11 cellular contexts compared by ENCODE assay signal in the genomic region with DNA sequence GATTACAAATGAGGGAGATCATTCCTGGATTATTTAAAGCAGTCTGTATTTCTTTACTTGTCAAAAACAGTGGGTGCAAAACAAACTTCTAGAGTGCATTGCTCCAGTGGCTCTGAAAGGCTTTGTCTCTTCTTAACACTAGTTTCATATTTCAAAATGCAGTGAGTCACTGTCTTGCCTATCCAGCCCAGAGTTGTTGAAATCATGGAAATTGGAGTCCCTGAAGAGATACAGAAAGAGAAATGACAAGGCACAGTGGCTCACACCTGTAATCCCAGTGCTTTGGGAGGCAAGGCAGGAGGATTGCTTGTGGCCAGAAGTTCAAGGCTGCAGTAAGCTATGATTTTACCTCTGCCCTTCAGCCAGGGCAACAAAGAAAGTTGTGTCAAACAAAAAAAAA. TPM values are rescaled to one million over a fixed set of nuclear protein-coding genes. Genes with fewer than 3 reads are reported as not detected.
DNase-seq lines count a peak whose midpoint lies in the region; ATAC-seq and TF ChIP-seq lines count a peak whose summit lies in the region.
"Had no signal": no experiment of that assay in that cellular context is flagged by ENCODE, and none has a peak within 500 bp of the region (broad histone marks: within the 10 kb centered on the region; RNA-seq: fewer than 3 reads in every experiment).

No MANE protein-coding gene starts in this region.

- peak overlapping the region; percentile 18; the same call in 1 of the 2 replicates for H3K27ac ChIP-seq in Panc1 (ENCODE audit: low read length)
- no peak overlapping the region for H3K27ac ChIP-seq in neural progenitor cell
- H3K27ac ChIP-seq: left ventricle myocardium inferior, parathyroid adenoma had no signal

- intact Hi-C loops in Panc1 (cut with micrococcal nuclease; ENCODE audit: unreplicated experiment): no loop called here

- H3K27me3 ChIP-seq in Panc1 (ENCODE audit: control insufficient read depth, insufficient read depth, low read length) (no peaks in the 10 kb centered on the region), neural progenitor cell (no peaks in the 10 kb centered on the region)

- no peak overlapping the region for H2AFZ ChIP-seq in neural progenitor cell (replicated peaks)
- H2AFZ ChIP-seq: parathyroid adenoma had no signal

- H3K4me3 ChIP-seq in Panc1 (ENCODE audit: low read depth in 2 of 2, low read length in 2 of 2) (no peak overlapping the region), neural progenitor cell (no peak overlapping the region)
- H3K4me3 ChIP-seq: left ventricle myocardium inferior had no signal

- POLR2A ChIA-PET in Panc1 (lab: Charles Lee): no interaction called here

- peaks cover 13% of the 10 kb centered on the region for H3K27me3 Mint-ChIP-seq in activated naive CD4-positive, alpha-beta T cell treated with anti-CD3 and anti-CD28 coated beads, Interleukin-2, amount 10 ng/mL, durations not matched to agents 7 days and 5 days
- peaks cover 0 to 4% (median 4%) of the 10 kb centered on the region in 3 donors for H3K27me3 Mint-ChIP-seq in immature natural killer cell (ENCODE audit: low read depth in 3 of 3)
- H3K27me3 Mint-ChIP-seq in neural progenitor cell (ENCODE audit: insufficient read depth, low read depth): peaks cover 2% of the 10 kb centered on the region

- H3K4me1 Mint-ChIP-seq in activated naive CD4-positive, alpha-beta T cell treated with anti-CD3 and anti-CD28 coated beads, Interleukin-2, amount 10 ng/mL, durations not matched to agents 7 days and 5 days: peaks cover 6% of the 10 kb centered on the region
- peaks cover 4 to 5% of the 10 kb centered on the region in 2 donors for H3K4me1 Mint-ChIP-seq in immature natural killer cell
- H3K4me1 Mint-ChIP-seq in neural progenitor cell: peaks cover 11% of the 10 kb centered on the region

- H3K27ac Mint-ChIP-seq in activated naive CD4-positive, alpha-beta T cell treated with anti-CD3 and anti-CD28 coated beads, Interleukin-2, amount 10 ng/mL, durations not matched to agents 7 days and 5 days: no peak overlapping the region
- H3K27ac Mint-ChIP-seq in immature natural killer cell (peak overlapping the region in 1 of 6 donors; percentile 17), neural progenitor cell (no peak overlapping the region)
- H3K27ac Mint-ChIP-seq: IgD-negative memory B cell had no signal

- no peak overlapping the region for H3K4me3 Mint-ChIP-seq in activated naive CD4-positive, alpha-beta T cell treated with anti-CD3 and anti-CD28 coated beads, Interleukin-2, amount 10 ng/mL, durations not matched to agents 7 days and 5 days
- H3K4me3 Mint-ChIP-seq in immature natural killer cell (no peak overlapping the region), neural progenitor cell (no peak overlapping the region)
- H3K4me3 Mint-ChIP-seq: IgD-negative memory B cell had no signal

- peak; percentile 35 for DNase-seq in A172 (ENCODE audit: low spot score)
- peak; percentile 87 for DNase-seq in HPDE6-E6E7 (ENCODE audit: extremely low spot score)
- DNase-seq in Panc1 (ENCODE audit: low read depth, low spot score): no peak
- peak; percentile 75 for DNase-seq in fibroblast of peridontal ligament (ENCODE audit: extremely low read depth)
- no peak for DNase-seq in activated T-cell treated with anti-CD3 and anti-CD28 coated beads, Interleukin-2, amount 50 U/mL, for 48 hours
- no peak for DNase-seq in activated naive CD4-positive, alpha-beta T cell treated with anti-CD3 and anti-CD28 coated beads, Interleukin-2, amount 10 ng/mL, durations not matched to agents 7 days and 5 days
- no peak for DNase-seq in immature natural killer cell
- DNase-seq in neural progenitor cell (ENCODE audit: low spot score): no peak
- DNase-seq: left ventricle myocardium inferior had no signal

- no peak for TF ChIP-seq CTCF in Panc1 (IDR thresholded peaks at IDR 0.05)
- TF ChIP-seq CTCF in neural progenitor cell (IDR thresholded peaks at IDR 0.05): no peak

- H3F3A ChIP-seq in neural progenitor cell (ENCODE audit: low read depth): no peaks in the 10 kb centered on the region

- H3K79me2 ChIP-seq in neural progenitor cell (ENCODE audit: low read depth): no peaks in the 10 kb centered on the region
- H3K79me2 ChIP-seq: parathyroid adenoma had no signal

- peaks cover 5% of the 10 kb centered on the region for H3K9me3 Mint-ChIP-seq in activated naive CD4-positive, alpha-beta T cell treated with anti-CD3 and anti-CD28 coated beads, Interleukin-2, amount 10 ng/mL, durations not matched to agents 7 days and 5 days
- H3K9me3 Mint-ChIP-seq in immature natural killer cell (no peaks in the 10 kb centered on the region), neural progenitor cell (peaks cover 7% of the 10 kb centered on the region)

- H3K4me1 ChIP-seq in Panc1 (ENCODE audit: control insufficient read depth, insufficient read depth, low read length) (peaks cover 8% of the 10 kb centered on the region), neural progenitor cell (peaks cover 6% of the 10 kb centered on the region)
- H3K4me1 ChIP-seq: parathyroid adenoma had no signal

- ATAC-seq in Panc1: no peak

- in situ Hi-C loops in Panc1 (cut with HindIII; ENCODE audit: low pct_unique_long_range_greater_than_20kb, low sequenced_read_pairs): no loop called here

- no peaks in the 10 kb centered on the region for H4K20me1 ChIP-seq in neural progenitor cell (ENCODE audit: low read depth)

- H3K9ac ChIP-seq in neural progenitor cell: no peak overlapping the region
- H3K9ac ChIP-seq: parathyroid adenoma had no signal

- BruUV-seq in Panc1 (replicated peaks; lab: Mats Ljungman, UMichigan): no TSS peak

- H3K36me3 ChIP-seq in Panc1 (ENCODE audit: control insufficient read depth, insufficient read depth, low read length) (no peaks in the 10 kb centered on the region), neural progenitor cell (no peaks in the 10 kb centered on the region)
- H3K36me3 ChIP-seq: left ventricle myocardium inferior had no signal

- no peak overlapping the region for H3K4me2 ChIP-seq in neural progenitor cell

- CTCF ChIA-PET in Panc1 (lab: Charles Lee): interaction anchor here (1.3 kb wide), 1 partner anchor 56 kb away, joined by 4 read pairs; no protein-coding TSS in a partner anchor
- CTCF ChIA-PET in activated naive CD4-positive, alpha-beta T cell treated with anti-CD3 and anti-CD28 coated beads, Interleukin-2, amount 10 ng/mL, durations not matched to agents 7 days and 5 days (lab: Charles Lee): no interaction called here

- peaks cover 6% of the 10 kb centered on the region for H3K9me3 ChIP-seq in Panc1 (ENCODE audit: control insufficient read depth, insufficient read depth, low read depth, low read length)
- no peaks in the 10 kb centered on the region for H3K9me3 ChIP-seq in neural progenitor cell (ENCODE audit: low read depth)
- H3K9me3 ChIP-seq: left ventricle myocardium inferior had no signal

- peaks cover 2% of the 10 kb centered on the region for H3K36me3 Mint-ChIP-seq in activated naive CD4-positive, alpha-beta T cell treated with anti-CD3 and anti-CD28 coated beads, Interleukin-2, amount 10 ng/mL, durations not matched to agents 7 days and 5 days
- no peaks in the 10 kb centered on the region for H3K36me3 Mint-ChIP-seq in immature natural killer cell
- H3K36me3 Mint-ChIP-seq in neural progenitor cell: peaks cover 10% of the 10 kb centered on the region

RNA-seq across cellular contexts. Expression of a gene that starts 11.3 kb away (rescaled TPM):
- total RNA-seq in A172 (2014; rRNA removed; shearing (Covaris generic)): 0.24 and 0.91 TPM in 2 replicates
- 12.3 TPM for total RNA-seq in Panc1 (2021; ENCODE audit: unreplicated experiment)
- polyA plus RNA-seq in Panc1 (2012; ENCODE audit: insufficient read length): 13.8 TPM
- under 1 TPM in 1 of 3 donors, not detected in 2; 0.06 TPM for polyA plus RNA-seq in immature natural killer cell
- 26.0 and 29.2 TPM in 2 replicates for total RNA-seq in neural progenitor cell (ENCODE audit: low replicate concordance)
- polyA plus RNA-seq: IgD-negative memory B cell had no signal

Comparison
In these comparisons a context has a peak if more than half of its experiments do, and no peak if none do; other contexts are left out.
1. DNase-seq: peak in A172 (single experiment), HPDE6-E6E7 (single experiment) and fibroblast of peridontal ligament (single experiment); none in Panc1 (single experiment), activated T-cell treated with anti-CD3 and anti-CD28 coated beads, Interleukin-2, amount 50 U/mL, for 48 hours (0 of 2), activated naive CD4-positive, alpha-beta T cell treated with anti-CD3 and anti-CD28 coated beads, Interleukin-2, amount 10 ng/mL, durations not matched to agents 7 days and 5 days (single experiment), immature natural killer cell (0 of 3) and neural progenitor cell (single experiment).